ENCODE assay signal across 26 cellular contexts in the genomic region with DNA sequence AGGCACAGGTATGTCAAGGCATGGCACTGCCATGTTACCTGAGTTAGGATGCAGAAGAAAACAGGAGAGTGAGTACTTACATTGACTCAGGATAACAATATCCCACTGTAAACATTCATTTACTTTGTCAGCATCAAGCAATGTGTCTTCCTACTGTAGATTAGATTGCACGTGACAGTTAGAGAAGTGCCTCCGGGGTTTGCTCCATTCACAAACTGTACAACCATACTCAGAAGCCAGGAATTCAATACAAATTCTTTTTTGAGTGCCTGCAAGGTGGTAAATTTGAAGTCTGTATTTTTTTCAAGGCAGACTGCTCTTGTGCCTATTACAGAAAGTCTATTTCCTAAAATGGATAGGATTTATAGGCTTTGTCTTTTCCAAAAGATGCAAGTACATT.
"Had no signal": no experiment of that assay in that cellular context is flagged by ENCODE, and none has a peak within 500 bp of the region (broad histone marks: within the 10 kb centered on the region; RNA-seq: fewer than 3 reads in every experiment).

No MANE protein-coding gene starts in this region.

- H3K27ac ChIP-seq: neural progenitor cell, ovary, parathyroid adenoma, psoas muscle, right lobe of liver, sigmoid colon, suprapubic skin, testis, thyroid gland, tibial nerve, upper lobe of right lung, uterus had no signal

- H3K4me1 ChIP-seq: parathyroid adenoma, psoas muscle, right lobe of liver, sigmoid colon, suprapubic skin, testis, thyroid gland, tibial nerve, upper lobe of right lung, uterus had no signal

- H3K4me2 ChIP-seq: neural progenitor cell had no signal

- H3K9me3 ChIP-seq: ovary, psoas muscle, right lobe of liver, sigmoid colon, suprapubic skin, testis, thyroid gland, upper lobe of right lung, uterus had no signal

- H3K36me3 ChIP-seq: neural progenitor cell, ovary, right lobe of liver, sigmoid colon, suprapubic skin, thyroid gland, tibial nerve, upper lobe of right lung, uterus had no signal

- H3K4me3 ChIP-seq: neural progenitor cell, ovary, psoas muscle, right lobe of liver, sigmoid colon, suprapubic skin, testis, thyroid gland, tibial nerve, upper lobe of right lung, uterus had no signal

- DNase-seq: naive thymus-derived CD4-positive, alpha-beta T cell; natural killer cell; occipital lobe; ovary; posterior cingulate gyrus; psoas muscle; right cardiac atrium; right lobe of liver; sigmoid colon; small intestine; stimulated activated CD4-positive, alpha-beta T cell treated with anti-CD3 and anti-CD28 coated beads, Interleukin-1b, Interleukin-23, amount 100 ng/mL, for 48 hours; stimulated activated CD4-positive, alpha-beta T cell treated with anti-CD3 and anti-CD28 coated beads, Interleukin-4, amount 100 ng/mL, for 1 hour; stimulated activated CD4-positive, alpha-beta T cell treated with anti-CD3 and anti-CD28 coated beads, Interleukin-4, amount 100 ng/mL, for 4 hours; stimulated activated CD8-positive, alpha-beta memory T cell treated with anti-CD3 and anti-CD28 coated beads, Interleukin-4, amount 100 ng/mL, for 48 hours; stimulated activated naive CD4-positive, alpha-beta T cell; stimulated activated naive CD8-positive, alpha-beta T cell treated with anti-CD3 and anti-CD28 coated beads, Interleukin-15, amount 100 ng/mL, for 72 hours; stimulated activated naive CD8-positive, alpha-beta T cell treated with anti-CD3 and anti-CD28 coated beads, Interleukin-15, Interleukin-2, amounts not matched to agents 100 U/mL and 50 U/mL, for 24 hours; substantia nigra; testis; thyroid gland; upper lobe of right lung; uterus had no signal

- H3K27me3 ChIP-seq: neural progenitor cell, ovary, right lobe of liver, sigmoid colon, testis, thyroid gland, upper lobe of right lung, uterus had no signal

- H2AFZ ChIP-seq: neural progenitor cell, parathyroid adenoma had no signal

- H3K9ac ChIP-seq: neural progenitor cell, parathyroid adenoma had no signal
